15 cellular contexts compared by ENCODE assay signal in the genomic region with DNA sequence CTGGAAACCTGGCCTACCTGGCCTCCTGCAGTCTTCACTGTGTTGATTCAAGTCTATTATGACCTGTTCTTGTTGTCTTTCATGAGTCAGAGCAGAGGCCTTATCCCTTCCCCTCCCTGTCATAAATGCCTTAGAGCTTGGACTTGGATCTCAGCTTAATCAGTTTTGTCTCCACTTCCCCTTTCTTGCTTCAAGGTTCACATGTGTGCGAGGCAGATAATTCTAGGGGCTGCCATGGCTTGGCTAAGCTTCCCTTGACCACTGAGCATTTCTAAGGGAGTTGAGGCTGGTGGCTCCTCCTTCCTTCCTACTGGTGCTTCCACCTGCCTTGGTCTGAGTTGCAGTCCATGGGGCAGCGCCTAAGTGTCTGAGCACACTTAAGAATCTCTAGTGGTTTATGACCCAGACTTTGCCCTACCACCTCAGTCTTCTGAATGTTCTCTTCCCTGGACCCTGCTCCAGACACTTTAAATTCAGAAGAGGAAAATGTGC. TPM values are rescaled to one million over a fixed set of nuclear protein-coding genes. Genes with fewer than 3 reads are reported as not detected.
DNase-seq lines count a peak whose midpoint lies in the region; ATAC-seq, FAIRE-seq and TF ChIP-seq lines count a peak whose summit lies in the region.
"Had no signal": no experiment of that assay in that cellular context is flagged by ENCODE, and none has a peak within 500 bp of the region (broad histone marks: within the 10 kb centered on the region; RNA-seq: fewer than 3 reads in every experiment).

No MANE protein-coding gene starts in this region.

- H3K27ac ChIP-seq in pancreas (no peak overlapping the region), mesendoderm (ENCODE audit: low read depth, low read length) (no peak overlapping the region), prostate gland (no peak overlapping the region)

- H3K4me1 ChIP-seq in pancreas, result no peaks in the 10 kb centered on the region
- no peaks in the 10 kb centered on the region for H3K4me1 ChIP-seq in mesendoderm (ENCODE audit: control insufficient read depth, low read depth, low read length)
- no peaks in the 10 kb centered on the region for H3K4me1 ChIP-seq in prostate gland (replicated peaks)

- H2BK5ac ChIP-seq in mesendoderm (ENCODE audit: low read length), result no peak overlapping the region

- peaks cover 2% of the 10 kb centered on the region for H3K79me2 ChIP-seq in mesendoderm (ENCODE audit: control insufficient read depth, insufficient read depth, low read length)

- no peak overlapping the region for H3K9ac ChIP-seq in mesendoderm (ENCODE audit: low read length)

- no peak overlapping the region for H3K4me2 ChIP-seq in mesendoderm (ENCODE audit: low read length)

- H3K56ac ChIP-seq in mesendoderm (ENCODE audit: low read length), result no peak overlapping the region

- H3K36me3 ChIP-seq in pancreas, result no peaks in the 10 kb centered on the region
- H3K36me3 ChIP-seq in mesendoderm (ENCODE audit: control insufficient read depth, insufficient read depth, low read length), result no peaks in the 10 kb centered on the region
- H3K36me3 ChIP-seq in prostate gland, result no peaks in the 10 kb centered on the region

- H3K27me3 ChIP-seq in pancreas (peaks cover 0 to 10% (median 0%) of the 10 kb centered on the region in 4 donors), mesendoderm (ENCODE audit: insufficient read depth, low read length, poor library complexity) (no peaks in the 10 kb centered on the region), prostate gland (replicated peaks; ENCODE audit: insufficient read depth) (no peaks in the 10 kb centered on the region)

- ATAC-seq in GM19043 (IDR thresholded peaks at IDR 0.05; ENCODE audit: low read depth, unreplicated experiment), result peak; percentile 49
- ATAC-seq in HG03520 (IDR thresholded peaks at IDR 0.05; ENCODE audit: unreplicated experiment), result peak; percentile 40
- ATAC-seq in pancreas, result peak in 1 of 4 donors; percentile 51
- ATAC-seq in HG03135 (IDR thresholded peaks at IDR 0.05; ENCODE audit: unreplicated experiment), result no peak
- ATAC-seq: left ventricle myocardium superior, natural killer cell had no signal

- H3K9me3 ChIP-seq in pancreas (no peaks in the 10 kb centered on the region), prostate gland (no peaks in the 10 kb centered on the region)

- no peak overlapping the region for H4K8ac ChIP-seq in mesendoderm (ENCODE audit: low read depth, low read length)

- intact Hi-C loops in pancreas (cut with DNase I) (no loop called here), prostate gland (cut with DNase I) (no loop called here)

- 54 to 57% methylated on average over 2 of the region's 2 CpGs for WGBS in pancreas, 2 donors
- WGBS in mesendoderm (ENCODE audit: extremely low coverage, insufficient coverage, low lambda C conversion rate), result no CpG with 5 or more reads among the region's 2 CpGs
- 47% methylated on average over 2 of the region's 2 CpGs for WGBS in prostate gland

- no peak overlapping the region for H3K23ac ChIP-seq in mesendoderm (ENCODE audit: low read length)

- TF ChIP-seq POLR2A in prostate gland (IDR thresholded peaks at IDR 0.05), result no peak

- FAIRE-seq in pancreas (lab: Jason Lieb, UNC), result peak; percentile 95
- FAIRE-seq: TTC549 had no signal

- H2AK5ac ChIP-seq in mesendoderm (ENCODE audit: low read length), result no peak overlapping the region

- H3K18ac ChIP-seq in mesendoderm (ENCODE audit: low read length), result no peak overlapping the region

- no peak overlapping the region for H4K5ac ChIP-seq in mesendoderm (ENCODE audit: low read length)

- TF ChIP-seq CTCF in pancreas (IDR thresholded peaks at IDR 0.05) (no peak), prostate gland (IDR thresholded peaks at IDR 0.05) (no peak)

- H2BK120ac ChIP-seq in mesendoderm (ENCODE audit: low read depth, low read length), result no peak overlapping the region

- no peaks in the 10 kb centered on the region for H3K79me1 ChIP-seq in mesendoderm (ENCODE audit: low read length)

- H3K4ac ChIP-seq in mesendoderm (ENCODE audit: low read depth, low read length), result no peak overlapping the region

- H3K4me3 ChIP-seq in pancreas, result no peak overlapping the region
- no peak overlapping the region for H3K4me3 ChIP-seq in mesendoderm (ENCODE audit: low read length)
- H3K4me3 ChIP-seq in prostate gland, result no peak overlapping the region

- H2BK15ac ChIP-seq in mesendoderm (replicated peaks; ENCODE audit: low read depth), result no peak overlapping the region

- DNase-seq in UCSD-AML1 (lab: John Stamatoyannopoulos, UW; ENCODE audit: unreplicated experiment) (peak; percentile 37), pancreas (no peak), mesendoderm (no peak), prostate gland (ENCODE audit: low spot score) (no peak), NCI-H524 (lab: John Stamatoyannopoulos, UW) (no peak)
- DNase-seq: activated gamma-delta T cell; left ventricle myocardium superior; natural killer cell; NCI-H2107; SIG-M5; stimulated activated CD4-positive, alpha-beta T cell treated with anti-CD3 and anti-CD28 coated beads, Interleukin-1b, Interleukin-23, amount 100 ng/mL, for 48 hours had no signal

RNA-seq across cellular contexts. Expression of a gene that starts 1.7 kb away (rescaled TPM):
- 1 to 10 TPM in 3 of 6 donors, under 1 TPM in 3; 0.31 to 2.7 (median 1.1) TPM for total RNA-seq in pancreas
- under 1 TPM; 0.38 to 0.54 TPM for polyA plus RNA-seq in pancreas
- 18.5 TPM for polyA plus RNA-seq in mesendoderm (2013, experiment 1 of 2)
- 20.6 TPM for polyA plus RNA-seq in mesendoderm (2013, experiment 2 of 2)
- 10 to 100 TPM in 1 of 2 donors, 1 to 10 TPM in 1; 6.9 to 26.4 TPM for total RNA-seq in prostate gland
- total RNA-seq: natural killer cell had no signal
